Comparison of ENCODE assay signal across 18 cellular contexts in genomic region chr2:106282816-106283215, GRCh38.
"Had no signal": no experiment of that assay in that cellular context is flagged by ENCODE, and none has a peak within 500 bp of the region (broad histone marks: within the 10 kb centered on the region; RNA-seq: fewer than 3 reads in every experiment).

No MANE protein-coding gene starts in this region.

- H3K36me3 ChIP-seq: adrenal gland, colonic mucosa, gastroesophageal sphincter, neutrophil, right atrium auricular region, tibial artery had no signal

- H3K9me3 ChIP-seq: adrenal gland, colonic mucosa, gastroesophageal sphincter, neutrophil, right atrium auricular region, tibial artery had no signal

- H3K4me3 Mint-ChIP-seq: activated B cell treated with CpG ODN at 0.5 μM for 24 hours; activated CD4-positive, alpha-beta T cell treated with anti-CD3 and anti-CD28 coated beads, Interleukin-2, amount 10 ng/mL, durations not matched to agents 7 days and 5 days; activated naive CD4-positive, alpha-beta T cell treated with anti-CD3 and anti-CD28 coated beads for 36 hours; activated T-helper 17 cell treated with anti-CD3 and anti-CD28 coated beads, Interleukin-2, amount 50 U/mL, for 72 hours; T-helper 1 cell treated with Interleukin-12 subunit alpha and Interleukin-12 subunit beta and Interleukin-4 antibody, amounts not matched to agents 30 μg/mL and 1 μg/mL, for 36 hours had no signal

- H3K4me3 ChIP-seq: adrenal gland, colonic mucosa, gastroesophageal sphincter, right atrium auricular region, tibial artery had no signal

- H3K27ac Mint-ChIP-seq: activated B cell treated with CpG ODN at 0.5 μM for 24 hours; activated CD4-positive, alpha-beta T cell treated with anti-CD3 and anti-CD28 coated beads, Interleukin-2, amount 10 ng/mL, durations not matched to agents 7 days and 5 days; activated naive CD4-positive, alpha-beta T cell treated with anti-CD3 and anti-CD28 coated beads for 36 hours; activated T-helper 17 cell treated with anti-CD3 and anti-CD28 coated beads, Interleukin-2, amount 50 U/mL, for 72 hours; T-helper 1 cell treated with Interleukin-12 subunit alpha and Interleukin-12 subunit beta and Interleukin-4 antibody, amounts not matched to agents 30 μg/mL and 1 μg/mL, for 36 hours had no signal

- H3K9me3 Mint-ChIP-seq: activated B cell treated with CpG ODN at 0.5 μM for 24 hours; activated CD4-positive, alpha-beta T cell treated with anti-CD3 and anti-CD28 coated beads, Interleukin-2, amount 10 ng/mL, durations not matched to agents 7 days and 5 days; activated naive CD4-positive, alpha-beta T cell treated with anti-CD3 and anti-CD28 coated beads for 36 hours; activated T-helper 17 cell treated with anti-CD3 and anti-CD28 coated beads, Interleukin-2, amount 50 U/mL, for 72 hours; T-helper 1 cell treated with Interleukin-12 subunit alpha and Interleukin-12 subunit beta and Interleukin-4 antibody, amounts not matched to agents 30 μg/mL and 1 μg/mL, for 36 hours had no signal

- ATAC-seq: activated T-helper 17 cell treated with anti-CD3 and anti-CD28 coated beads, Interleukin-2, amount 50 U/mL, for 72 hours; gastroesophageal sphincter; left ventricle myocardium superior had no signal

- H3K4me1 ChIP-seq: adrenal gland, colonic mucosa, gastroesophageal sphincter, right atrium auricular region, tibial artery had no signal

- H3K4me1 Mint-ChIP-seq: activated B cell treated with CpG ODN at 0.5 μM for 24 hours; activated CD4-positive, alpha-beta T cell treated with anti-CD3 and anti-CD28 coated beads, Interleukin-2, amount 10 ng/mL, durations not matched to agents 7 days and 5 days; activated T-helper 17 cell treated with anti-CD3 and anti-CD28 coated beads, Interleukin-2, amount 50 U/mL, for 72 hours had no signal

- DNase-seq: activated B cell treated with CpG ODN at 0.5 μM for 24 hours; activated CD4-positive, alpha-beta T cell treated with anti-CD3 and anti-CD28 coated beads, Interleukin-2, amount 10 ng/mL, durations not matched to agents 7 days and 5 days; activated naive CD4-positive, alpha-beta T cell treated with anti-CD3 and anti-CD28 coated beads for 36 hours; activated T-cell treated with anti-CD3 and anti-CD28 coated beads for 4 hours; caudate nucleus; colonic mucosa; effector CD8-positive, alpha-beta T cell; left ventricle myocardium superior; mesendoderm; small intestine; tibial artery had no signal

- H3K27ac ChIP-seq: adrenal gland, colonic mucosa, epithelial cell of prostate, gastroesophageal sphincter, neutrophil, right atrium auricular region, tibial artery had no signal

- H3K27me3 ChIP-seq: adrenal gland, colonic mucosa, neutrophil, right atrium auricular region, tibial artery had no signal
